23 cellular contexts compared by ENCODE assay signal in the genomic region with DNA sequence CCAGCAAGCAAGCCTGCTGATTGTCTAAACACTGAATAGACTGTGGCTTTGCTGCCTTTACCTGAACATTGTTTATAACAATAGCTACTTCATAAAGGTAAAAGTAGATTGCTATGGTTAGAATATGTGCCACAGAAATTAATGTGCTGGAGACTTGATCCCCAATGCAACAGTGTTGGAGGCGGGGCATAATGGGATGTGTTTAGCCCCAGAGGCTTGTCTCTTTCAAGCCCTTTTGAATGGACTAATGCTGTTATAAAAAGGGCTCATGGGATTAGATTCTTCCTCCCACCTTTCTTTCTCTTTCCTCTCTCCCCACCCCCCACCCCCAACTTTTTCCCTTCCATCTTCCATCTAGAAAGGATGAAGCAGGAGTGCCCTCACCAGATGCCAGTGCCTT.
DNase-seq lines count a peak whose midpoint lies in the region; ATAC-seq, FAIRE-seq and TF ChIP-seq lines count a peak whose summit lies in the region.
"Had no signal": no experiment of that assay in that cellular context is flagged by ENCODE, and none has a peak within 500 bp of the region (broad histone marks: within the 10 kb centered on the region; RNA-seq: fewer than 3 reads in every experiment).

No MANE protein-coding gene starts in this region.

- TF ChIP-seq POLR2A in K562 (conservative IDR thresholded peaks at IDR 0.05) (no peak), esophagus squamous epithelium (IDR thresholded peaks at IDR 0.05) (no peak), heart left ventricle (IDR thresholded peaks at IDR 0.05) (no peak)

- POLR2A ChIA-PET in K562 (lab: Yijun Ruan, JAX), result interaction anchor here (1.0 to 1.1 kb wide), 2 partner anchors 52 to 54 kb away, joined by 3 read pairs; no protein-coding TSS in a partner anchor

- no peaks in the 10 kb centered on the region for H3K27me3 ChIP-seq in HAP-1 (ENCODE audit: low read depth)
- no peaks in the 10 kb centered on the region for H3K27me3 ChIP-seq in K562 (ENCODE audit: control insufficient read depth in 2 of 2, insufficient read depth in 2 of 2, low read length in 2 of 2)
- H3K27me3 ChIP-seq in esophagus squamous epithelium, result no peaks in the 10 kb centered on the region
- H3K27me3 ChIP-seq in right cardiac atrium (ENCODE audit: control insufficient read depth, insufficient read depth), result no peaks in the 10 kb centered on the region
- H3K27me3 ChIP-seq in heart left ventricle, result no peaks in the 10 kb centered on the region
- H3K27me3 ChIP-seq: BLaER1 had no signal

- FAIRE-seq in K562 (lab: Jason Lieb, UNC), result no peak
- FAIRE-seq: D721Med, GM12878, GM18507, H1 had no signal

- H3K9ac ChIP-seq in K562 (ENCODE audit: insufficient read depth in 1 of 2, low read depth in 2 of 2, low read length in 2 of 2), result no peak overlapping the region
- H3K9ac ChIP-seq: BLaER1 had no signal

- no peaks in the 10 kb centered on the region for H3K9me1 ChIP-seq in K562 (ENCODE audit: control insufficient read depth, insufficient read depth, low read length)

- CTCF ChIA-PET in K562 (lab: Yijun Ruan, JAX; ENCODE audit: low intra/inter-chr PET ratio), result no interaction called here

- H3K79me2 ChIP-seq in K562 (ENCODE audit: control insufficient read depth, insufficient read depth, low read length), result no peaks in the 10 kb centered on the region

- in situ Hi-C loops in HAP-1 (cut with MboI; ENCODE audit: low sequenced_read_pairs), result no loop called here
- in situ Hi-C loops in K562 (cut with MboI), result no loop called here

- TF ChIP-seq RAD21 in K562 (CRISPR knock-in tag; conservative IDR thresholded peaks at IDR 0.05 in 1 of 2, IDR thresholded peaks at IDR 0.05 in 1 of 2), result no peak

- H2AFZ ChIP-seq in K562 (ENCODE audit: low read depth, low read length), result peak overlapping the region; percentile 35; the same call in 1 of the 2 replicates

- DNase-seq in NCI-H2107 treated with DMSO at 0.1 percent for 48 hours (lab: John Stamatoyannopoulos, UW; ENCODE audit: unreplicated experiment), result peak; percentile 69
- DNase-seq in NCI-H2107 (lab: John Stamatoyannopoulos, UW), result no peak
- peak; percentile 48 to 61 for DNase-seq in HAP-1 (ENCODE audit: low spot score in 2 of 2)
- DNase-seq in K562 (ENCODE audit: extremely low read depth in 1 of 4, low spot score in 3 of 4), result no peak
- no peak for DNase-seq in esophagus squamous epithelium (lab: John Stamatoyannopoulos, UW)
- no peak for DNase-seq in right cardiac atrium
- no peak for DNase-seq in RPMI8226
- no peak for DNase-seq in heart left ventricle
- DNase-seq: CD4-positive, CD25-positive, alpha-beta regulatory T cell; CD8-positive, alpha-beta T cell; DMS 273 treated with DMSO at 0.1 percent for 48 hours; DMS79; EL; GDM1; H7 had no signal

- intact Hi-C loops in K562 (cut with micrococcal nuclease) (no loop called here), esophagus squamous epithelium (cut with DNase I) (no loop called here), right cardiac atrium (cut with DNase I) (no loop called here), heart left ventricle (cut with DNase I) (no loop called here)

- no peak overlapping the region for H3K27ac ChIP-seq in K562 (ENCODE audit: extremely low read depth, low read depth, low read length)
- peak overlapping the region; percentile 8 to 73 (median 22) for H3K27ac ChIP-seq in esophagus squamous epithelium
- H3K27ac ChIP-seq in right cardiac atrium (ENCODE audit: low read length), result no peak overlapping the region
- H3K27ac ChIP-seq in heart left ventricle, result no peak overlapping the region
- H3K27ac ChIP-seq: 22Rv1, BLaER1, C4-2B had no signal

- H3K36me3 ChIP-seq in HAP-1 (replicated peaks), result no peaks in the 10 kb centered on the region
- no peaks in the 10 kb centered on the region for H3K36me3 ChIP-seq in K562 (ENCODE audit: control insufficient read depth, insufficient read depth, low read length)
- no peaks in the 10 kb centered on the region for H3K36me3 ChIP-seq in esophagus squamous epithelium
- no peaks in the 10 kb centered on the region for H3K36me3 ChIP-seq in heart left ventricle
- H3K36me3 ChIP-seq: BLaER1 had no signal

- no TSS peak for BruUV-seq in K562 (replicated peaks; lab: Mats Ljungman, UMichigan)

- no peaks in the 10 kb centered on the region for H4K20me1 ChIP-seq in K562 (replicated peaks; ENCODE audit: control insufficient read depth, insufficient read depth, low read length)
- H4K20me1 ChIP-seq: BLaER1 had no signal

- WGBS in K562 (ENCODE audit: insufficient coverage, low coverage, missing lambda C conversion rate), result 92% methylated on average over 1 of the region's 1 CpG
- 86 to 87% methylated on average over 1 of the region's 1 CpG for WGBS in esophagus squamous epithelium, 2 donors
- WGBS in right cardiac atrium, result 100% methylated on average over 1 of the region's 1 CpG
- 95 to 100% (median 98%) methylated on average over 1 of the region's 1 CpG for WGBS in heart left ventricle, 4 donors

- TF ChIP-seq CTCF in K562 (IDR thresholded peaks at IDR 0.05 in 2 of 3, conservative IDR thresholded peaks at IDR 0.05 in 1 of 3; ENCODE audit: insufficient read depth in 2 of 3, low read depth in 1 of 3, low read length in 3 of 3), result no peak
- no peak for TF ChIP-seq CTCF in esophagus squamous epithelium (IDR thresholded peaks at IDR 0.05)
- no peak for TF ChIP-seq CTCF in heart left ventricle (IDR thresholded peaks at IDR 0.05)

- H3K9me3 ChIP-seq in HAP-1, result no peaks in the 10 kb centered on the region
- no peaks in the 10 kb centered on the region for H3K9me3 ChIP-seq in K562 (replicated peaks; ENCODE audit: control insufficient read depth, insufficient read depth, low read depth, low read length)
- no peaks in the 10 kb centered on the region for H3K9me3 ChIP-seq in esophagus squamous epithelium
- H3K9me3 ChIP-seq in right cardiac atrium (ENCODE audit: control insufficient read depth, low read length), result no peaks in the 10 kb centered on the region
- peaks cover 0 to 7% (median 2%) of the 10 kb centered on the region in 12 donors for H3K9me3 ChIP-seq in heart left ventricle

- no peak overlapping the region for H3K4me2 ChIP-seq in K562 (ENCODE audit: insufficient read depth, low read length)
- H3K4me2 ChIP-seq: BLaER1 had no signal

- TF ChIP-seq EP300 in K562 (IDR thresholded peaks at IDR 0.05; ENCODE audit: low read length), result no peak

- ATAC-seq in K562 (no peak), right cardiac atrium (no peak), heart left ventricle (no peak)
- ATAC-seq: CD8-positive, alpha-beta T cell; GM12878; HCT116 had no signal

- no peak overlapping the region for H3K4me3 ChIP-seq in HAP-1
- no peak overlapping the region for H3K4me3 ChIP-seq in K562
- no peak overlapping the region for H3K4me3 ChIP-seq in esophagus squamous epithelium
- no peak overlapping the region for H3K4me3 ChIP-seq in right cardiac atrium (ENCODE audit: low read length)
- no peak overlapping the region for H3K4me3 ChIP-seq in heart left ventricle
- H3K4me3 ChIP-seq: BLaER1, GM12878 had no signal

- H3K4me1 ChIP-seq in HAP-1, result peaks cover 21% of the 10 kb centered on the region
- H3K4me1 ChIP-seq in K562 (replicated peaks in 1 of 2; ENCODE audit: control insufficient read depth in 2 of 2, insufficient read depth in 2 of 2, low read length in 2 of 2), result peaks cover 5 to 17% of the 10 kb centered on the region in 2 experiments; a peak in 3 of 5 replicates
- peaks cover 0 to 34% (median 20%) of the 10 kb centered on the region in 3 donors for H3K4me1 ChIP-seq in esophagus squamous epithelium
- peaks cover 2% of the 10 kb centered on the region for H3K4me1 ChIP-seq in right cardiac atrium (ENCODE audit: control insufficient read depth, insufficient read depth, low read length)
- H3K4me1 ChIP-seq in heart left ventricle, result peaks cover 0 to 20% (median 3%) of the 10 kb centered on the region in 12 donors
- H3K4me1 ChIP-seq: BLaER1 had no signal

TF ChIP-seq in K562, 482 proteins besides CTCF, POLR2A, EP300 and RAD21 (continues in another document):
- TF ChIP-seq JUNB (CRISPR knock-in tag; conservative IDR thresholded peaks at IDR 0.05), result no peak
- TF ChIP-seq, protein P1, sequence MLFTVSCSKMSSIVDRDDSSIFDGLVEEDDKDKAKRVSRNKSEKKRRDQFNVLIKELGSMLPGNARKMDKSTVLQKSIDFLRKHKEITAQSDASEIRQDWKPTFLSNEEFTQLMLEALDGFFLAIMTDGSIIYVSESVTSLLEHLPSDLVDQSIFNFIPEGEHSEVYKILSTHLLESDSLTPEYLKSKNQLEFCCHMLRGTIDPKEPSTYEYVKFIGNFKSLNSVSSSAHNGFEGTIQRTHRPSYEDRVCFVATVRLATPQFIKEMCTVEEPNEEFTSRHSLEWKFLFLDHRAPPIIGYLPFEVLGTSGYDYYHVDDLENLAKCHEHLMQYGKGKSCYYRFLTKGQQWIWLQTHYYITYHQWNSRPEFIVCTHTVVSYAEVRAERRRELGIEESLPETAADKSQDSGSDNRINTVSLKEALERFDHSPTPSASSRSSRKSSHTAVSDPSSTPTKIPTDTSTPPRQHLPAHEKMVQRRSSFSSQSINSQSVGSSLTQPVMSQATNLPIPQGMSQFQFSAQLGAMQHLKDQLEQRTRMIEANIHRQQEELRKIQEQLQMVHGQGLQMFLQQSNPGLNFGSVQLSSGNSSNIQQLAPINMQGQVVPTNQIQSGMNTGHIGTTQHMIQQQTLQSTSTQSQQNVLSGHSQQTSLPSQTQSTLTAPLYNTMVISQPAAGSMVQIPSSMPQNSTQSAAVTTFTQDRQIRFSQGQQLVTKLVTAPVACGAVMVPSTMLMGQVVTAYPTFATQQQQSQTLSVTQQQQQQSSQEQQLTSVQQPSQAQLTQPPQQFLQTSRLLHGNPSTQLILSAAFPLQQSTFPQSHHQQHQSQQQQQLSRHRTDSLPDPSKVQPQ (CRISPR knock-in tag; IDR thresholded peaks at IDR 0.05; ENCODE audit: borderline replicate concordance), result no peak
- TF ChIP-seq STAT5B (CRISPR knock-in tag; IDR thresholded peaks at IDR 0.05), result no peak
- no peak for TF ChIP-seq ZNF77 (CRISPR knock-in tag; IDR thresholded peaks at IDR 0.05)
- no peak for TF ChIP-seq ATF1 (CRISPR knock-in tag; IDR thresholded peaks at IDR 0.05)
- TF ChIP-seq ATF1 (tag; IDR thresholded peaks at IDR 0.05), result no peak
- TF ChIP-seq PYGO2 (tag; IDR thresholded peaks at IDR 0.05), result no peak
- TF ChIP-seq MCM5 (IDR thresholded peaks at IDR 0.05; ENCODE audit: low read depth), result no peak
- TF ChIP-seq NCOA6 (IDR thresholded peaks at IDR 0.05), result no peak
- no peak for TF ChIP-seq HCFC1 (IDR thresholded peaks at IDR 0.05; ENCODE audit: low read depth, low read length)
- TF ChIP-seq ZBTB17 (CRISPR knock-in tag; IDR thresholded peaks at IDR 0.05), result no peak
- no peak for TF ChIP-seq NR1H2 (CRISPR knock-in tag; IDR thresholded peaks at IDR 0.05)

Comparison
In these comparisons a context has a peak if more than half of its experiments do, and no peak if none do; other contexts are left out.
1. DNase-seq: peak in NCI-H2107 treated with DMSO at 0.1 percent for 48 hours (single experiment) and HAP-1 (2 of 2); none in NCI-H2107 (single experiment), K562 (0 of 4), esophagus squamous epithelium (single experiment), right cardiac atrium (0 of 3), RPMI8226 (single experiment) and heart left ventricle (0 of 5).
2. H3K27ac ChIP-seq: peak in esophagus squamous epithelium (4 of 4); none in K562 (single experiment), right cardiac atrium (single experiment) and heart left ventricle (0 of 12).